Comparison of ENCODE assay signal across 18 cellular contexts in the genomic region with DNA sequence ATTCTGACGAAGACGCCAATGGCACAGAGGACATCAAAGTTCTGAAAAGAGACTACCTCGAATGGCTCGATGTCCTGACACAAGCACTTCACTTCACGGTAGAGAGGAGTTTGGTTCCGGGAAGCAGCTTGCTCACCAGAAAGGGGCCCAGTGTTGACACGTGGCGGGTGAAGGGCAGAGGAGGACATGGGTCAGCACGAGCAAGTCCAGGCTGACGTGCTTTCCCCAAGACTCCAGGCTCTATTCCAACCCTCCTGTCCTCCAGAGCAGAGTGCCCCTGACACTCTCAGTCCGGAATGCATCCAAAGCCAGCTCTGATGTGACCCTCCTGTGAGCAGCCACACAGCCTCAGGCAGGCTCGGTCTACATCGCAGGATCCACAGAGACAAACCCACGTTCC.
DNase-seq lines count a peak whose midpoint lies in the region; ATAC-seq and TF ChIP-seq lines count a peak whose summit lies in the region.
"Had no signal": no experiment of that assay in that cellular context is flagged by ENCODE, and none has a peak within 500 bp of the region (broad histone marks: within the 10 kb centered on the region; RNA-seq: fewer than 3 reads in every experiment).

No MANE protein-coding gene starts in this region.

- peak overlapping the region; percentile 38 for H3K27ac Mint-ChIP-seq in nephron progenitor cell
- H3K27ac Mint-ChIP-seq: GM23338 had no signal

- TF ChIP-seq POLR2A in stomach (IDR thresholded peaks at IDR 0.05): no peak

- H3K27me3 ChIP-seq in heart right ventricle (no peaks in the 10 kb centered on the region), stomach (no peaks in the 10 kb centered on the region), lower lobe of right lung (ENCODE audit: low read depth) (no peaks in the 10 kb centered on the region)
- H3K27me3 ChIP-seq: brain microvascular endothelial cell, colonic mucosa had no signal

- peaks cover 36% of the 10 kb centered on the region for H3K4me1 Mint-ChIP-seq in nephron progenitor cell
- H3K4me1 Mint-ChIP-seq: GM23338 had no signal

- H3K9me3 Mint-ChIP-seq in nephron progenitor cell: no peaks in the 10 kb centered on the region
- H3K9me3 Mint-ChIP-seq: GM23338 had no signal

- ATAC-seq in heart right ventricle (peak; percentile 75 to 92 (median 89)), lower lobe of right lung (no peak)
- ATAC-seq: GM23338 had no signal

- H3K27me3 Mint-ChIP-seq in nephron progenitor cell (ENCODE audit: low read depth, poor library complexity): peaks cover 7% of the 10 kb centered on the region

- DNase-seq in ELF-1 (ENCODE audit: low read depth, low spot score) (peak; percentile 34), heart right ventricle (peak; percentile 57 to 81), nephron progenitor cell (no peak), stomach (no peak), lower lobe of right lung (no peak), DMS153 (lab: John Stamatoyannopoulos, UW) (no peak)
- DNase-seq in effector CD8-positive, alpha-beta T cell (lab: John Stamatoyannopoulos, UW): no peak
- no peak for DNase-seq in activated CD4-positive, alpha-beta T cell treated with anti-CD3 and anti-CD28 coated beads, Interleukin-2, amount 50 U/mL, for 48 hours
- DNase-seq: activated gamma-delta T cell, brain microvascular endothelial cell, colonic mucosa, DMS53, glutamatergic neuron, NCI-H146, NCI-H526 treated with DMSO at 0.1 percent for 48 hours, retina had no signal

- H3K4me1 ChIP-seq in heart right ventricle (peaks cover 0 to 64% (median 25%) of the 10 kb centered on the region in 9 donors), stomach (peaks cover 0 to 37% (median 8%) of the 10 kb centered on the region in 4 donors), lower lobe of right lung (peaks cover 6% of the 10 kb centered on the region)
- H3K4me1 ChIP-seq: colonic mucosa had no signal

- H3K4me3 ChIP-seq in heart right ventricle: no peak overlapping the region
- no peak overlapping the region for H3K4me3 ChIP-seq in stomach
- no peak overlapping the region for H3K4me3 ChIP-seq in lower lobe of right lung
- H3K4me3 ChIP-seq: colonic mucosa, GM23338 had no signal

- H3K36me3 ChIP-seq in heart right ventricle (peaks cover 0 to 23% (median 0%) of the 10 kb centered on the region in 9 donors), stomach (peaks cover 0 to 14% (median 3%) of the 10 kb centered on the region in 4 donors), lower lobe of right lung (peaks cover 3% of the 10 kb centered on the region)
- H3K36me3 ChIP-seq: brain microvascular endothelial cell had no signal

- no peak overlapping the region for H3K4me3 Mint-ChIP-seq in nephron progenitor cell
- H3K4me3 Mint-ChIP-seq: GM23338 had no signal

- H3K27ac ChIP-seq in heart right ventricle: peak overlapping the region; percentile 71 to 93 (median 88)
- peak overlapping the region in 4 of 5 donors; percentile 48 to 87 (median 70) for H3K27ac ChIP-seq in stomach
- no peak overlapping the region for H3K27ac ChIP-seq in lower lobe of right lung
- H3K27ac ChIP-seq: brain microvascular endothelial cell, colonic mucosa, RWPE1 had no signal

- TF ChIP-seq EP300 in stomach (IDR thresholded peaks at IDR 0.05): peak; percentile 91

- WGBS in heart right ventricle, 2 donors: 45 to 61% methylated on average over 14 of the region's 14 CpGs
- 75 to 91% (median 88%) methylated on average over 14 of the region's 14 CpGs for WGBS in stomach, 5 donors

- no peaks in the 10 kb centered on the region for H3K9me3 ChIP-seq in heart right ventricle
- no peaks in the 10 kb centered on the region for H3K9me3 ChIP-seq in stomach
- no peaks in the 10 kb centered on the region for H3K9me3 ChIP-seq in lower lobe of right lung
- H3K9me3 ChIP-seq: colonic mucosa had no signal

- no peaks in the 10 kb centered on the region for H3K36me3 Mint-ChIP-seq in nephron progenitor cell (ENCODE audit: low read depth)

- TF ChIP-seq CTCF in heart right ventricle (IDR thresholded peaks at IDR 0.05) (no peak), nephron progenitor cell (IDR thresholded peaks at IDR 0.05) (no peak), stomach (IDR thresholded peaks at IDR 0.05) (no peak), lower lobe of right lung (IDR thresholded peaks at IDR 0.05) (no peak)

- intact Hi-C loops in heart right ventricle (cut with DNase I) (loop anchor here in 2 of 10 donors (5.0 kb wide), 1 partner anchor 41 kb away; no protein-coding TSS in a partner anchor), stomach (cut with DNase I; ENCODE audit: low total_unique reads) (no loop called here), lower lobe of right lung (cut with DNase I) (no loop called here)

Comparison
In these comparisons a context has a peak if more than half of its experiments do, and no peak if none do; other contexts are left out.
1. DNase-seq: peak in ELF-1 (single experiment) and heart right ventricle (2 of 2); none in nephron progenitor cell (single experiment), stomach (single experiment), effector CD8-positive, alpha-beta T cell (single experiment), lower lobe of right lung (single experiment), activated CD4-positive, alpha-beta T cell treated with anti-CD3 and anti-CD28 coated beads, Interleukin-2, amount 50 U/mL, for 48 hours (0 of 2) and DMS153 (single experiment).
2. ATAC-seq: peak in heart right ventricle (8 of 8); none in lower lobe of right lung (0 of 2).